In genomic region chr11:36790450-36790849, GRCh38 we compare ENCODE assay signal across 14 cellular contexts.
A peak's percentile ranks its signal among the peaks of the same experiment; 100 is the strongest.
DNase-seq lines count a peak whose midpoint lies in the region; ATAC-seq and TF ChIP-seq lines count a peak whose summit lies in the region.
"Had no signal": no experiment of that assay in that cellular context is flagged by ENCODE, and none has a peak within 500 bp of the region (broad histone marks: within the 10 kb centered on the region; RNA-seq: fewer than 3 reads in every experiment).

No MANE protein-coding gene starts in this region.

- H3K4me1 ChIP-seq in cardiac muscle cell (ENCODE audit: low read depth) (peaks cover 8% of the 10 kb centered on the region), right atrium auricular region (no peaks in the 10 kb centered on the region)

- no peak overlapping the region for H3K4me3 ChIP-seq in cardiac muscle cell
- H3K4me3 ChIP-seq in right atrium auricular region: no peak overlapping the region
- H3K4me3 ChIP-seq: GM23338 had no signal

- H3K9me3 ChIP-seq in cardiac muscle cell (ENCODE audit: low read depth): no peaks in the 10 kb centered on the region
- no peaks in the 10 kb centered on the region for H3K9me3 ChIP-seq in right atrium auricular region

- H3K27ac Mint-ChIP-seq in nephron: peak overlapping the region; percentile 58 to 65 (median 63)
- H3K27ac Mint-ChIP-seq: B cell; CD4-positive, alpha-beta T cell; GM23338 had no signal

- H3K27ac ChIP-seq in cardiac muscle cell (peak overlapping the region; percentile 71), right atrium auricular region (no peak overlapping the region), epithelial cell of prostate (peak overlapping the region; percentile 33)

- H3K27me3 ChIP-seq in cardiac muscle cell (no peaks in the 10 kb centered on the region), right atrium auricular region (no peaks in the 10 kb centered on the region)

- H3K36me3 Mint-ChIP-seq in nephron (ENCODE audit: low read depth): no peaks in the 10 kb centered on the region

- H3K9me3 Mint-ChIP-seq in nephron: no peaks in the 10 kb centered on the region
- H3K9me3 Mint-ChIP-seq: CD4-positive, alpha-beta T cell had no signal

- no peak overlapping the region for H3K4me3 Mint-ChIP-seq in nephron
- H3K4me3 Mint-ChIP-seq: B cell; CD4-positive, alpha-beta T cell; GM23338 had no signal

- peaks cover 31% of the 10 kb centered on the region for H3K4me1 Mint-ChIP-seq in nephron
- H3K4me1 Mint-ChIP-seq: B cell had no signal

- TF ChIP-seq CTCF in cardiac muscle cell (IDR thresholded peaks at IDR 0.05; ENCODE audit: low read depth, low read length): no peak
- no peak for TF ChIP-seq CTCF in right atrium auricular region (IDR thresholded peaks at IDR 0.05)
- no peak for TF ChIP-seq CTCF in nephron (IDR thresholded peaks at IDR 0.05; ENCODE audit: unreplicated experiment in 3 of 3)

- no peaks in the 10 kb centered on the region for H3K27me3 Mint-ChIP-seq in nephron (ENCODE audit: low read depth)

- DNase-seq in cardiac muscle cell (ENCODE audit: low read depth in 1 of 2, low spot score in 1 of 2) (peak in 1 of 2 donors; percentile 31), right atrium auricular region (ENCODE audit: low spot score) (no peak), epithelial cell of prostate (ENCODE audit: low read depth, low spot score) (no peak), RPMI8226 (no peak)
- DNase-seq in stimulated activated CD4-positive, alpha-beta T cell treated with anti-CD3 and anti-CD28 coated beads, Interleukin-1b, Interleukin-23, amount 100 ng/mL, for 48 hours: no peak
- DNase-seq: C1 segment of cervical spinal cord; Calu3; CD4-positive, alpha-beta T cell; DMS 273 treated with DMSO at 0.1 percent for 48 hours; H7 had no signal

- no peak for ATAC-seq in HG02852 (IDR thresholded peaks at IDR 0.05; ENCODE audit: unreplicated experiment)
- ATAC-seq: GM23338 had no signal

- H3K36me3 ChIP-seq in cardiac muscle cell (no peaks in the 10 kb centered on the region), right atrium auricular region (no peaks in the 10 kb centered on the region)

Comparison
In these comparisons a context has a peak if more than half of its experiments do, and no peak if none do; other contexts are left out.
1. H3K27ac ChIP-seq: peak in cardiac muscle cell (single experiment) and epithelial cell of prostate (single experiment); none in right atrium auricular region (0 of 2).